24 cellular contexts compared by ENCODE assay signal in the genomic region with DNA sequence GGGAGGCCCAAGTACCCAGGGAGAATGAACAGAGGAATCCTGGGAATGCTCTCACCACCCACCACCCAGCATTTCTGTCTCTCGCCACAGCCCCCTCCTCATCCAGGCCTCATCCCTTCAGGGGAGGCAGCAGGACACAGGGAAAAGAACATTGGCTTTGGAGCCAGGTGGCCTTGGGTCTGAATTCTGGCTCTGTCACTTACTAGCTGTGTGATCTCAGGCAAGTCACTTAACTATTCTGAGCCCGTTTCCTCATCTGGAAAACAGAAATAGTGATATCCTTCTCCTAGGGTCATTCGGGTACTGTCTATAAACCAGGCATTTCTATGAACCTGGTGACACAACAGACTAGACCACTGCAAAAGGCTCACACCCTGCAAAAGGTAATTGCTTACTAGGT. TPM values are rescaled to one million over a fixed set of nuclear protein-coding genes. Genes with fewer than 3 reads are reported as not detected.
"Had no signal": no experiment of that assay in that cellular context is flagged by ENCODE, and none has a peak within 500 bp of the region (broad histone marks: within the 10 kb centered on the region; RNA-seq: fewer than 3 reads in every experiment).

No MANE protein-coding gene starts in this region.

- H3K4me3 ChIP-seq: SJCRH30 had no signal

- H3K9ac ChIP-seq: KMS-11 had no signal

- H3K4me2 ChIP-seq: KMS-11 had no signal

- H3K36me3 ChIP-seq: SJCRH30 had no signal

- H3K9me3 ChIP-seq: SJCRH30 had no signal

- H3K27ac ChIP-seq: KMS-11, RWPE1, SJCRH30 had no signal

- ATAC-seq: Panc1, PC-3 had no signal

- H3K27me3 ChIP-seq: SJCRH30 had no signal

- DNase-seq: IMR-90, Kasumi-1, MM.1S, NCI-H1092 treated with DMSO at 0.1 percent for 48 hours, NCI-H1436, NCI-H187, NCI-H2029, NCI-H2081 treated with DMSO at 0.1 percent for 48 hours, NCI-H2171, NCI-H226, NCI-H446, NCI-H510A, NCI-H524 treated with DMSO at 0.1 percent for 48 hours, NCI-H69, NCI-H774, PC-3, SHP77 treated with DMSO at 0.1 percent for 48 hours, SJCRH30 had no signal

RNA-seq across cellular contexts. Expression of gene CHRDL2, which starts 22.1 kb away (rescaled TPM):
- total RNA-seq: HT-29, IMR-90, M059J, OCI-LY7, PC-3, SJCRH30 had no signal
